In genomic region chr19:35822579-35822978, GRCh38 we compare ENCODE assay signal across 1 cellular context.
TF ChIP-seq lines count a peak whose summit lies in the region.

No MANE protein-coding gene starts in this region.

TF ChIP-seq in GM23338, 12 proteins besides CTCF, POLR2A, EP300 and RAD21 (continued from another document):
- TF ChIP-seq ZNF462 (CRISPR knock-in tag; IDR thresholded peaks at IDR 0.05): no peak
